ENCODE assay signal across 8 cellular contexts in genomic region chrX:112642349-112642748, GRCh38. TPM values are rescaled to one million over a fixed set of nuclear protein-coding genes. Genes with fewer than 3 reads are reported as not detected.
DNase-seq lines count a peak whose midpoint lies in the region; FAIRE-seq and TF ChIP-seq lines count a peak whose summit lies in the region.

No MANE protein-coding gene starts in this region.

- TF ChIP-seq RAD21 in Ishikawa (IDR thresholded peaks at IDR 0.05; ENCODE audit: low read depth): peak; percentile 58

- in situ Hi-C loops in brain microvascular endothelial cell (cut with HindIII; ENCODE audit: low pct_ligation_motif_present, low sequenced_read_pairs): no loop called here

- H3K4me1 ChIP-seq in small intestine (ENCODE audit: control insufficient read depth in 2 of 2, insufficient read depth in 1 of 2, low read depth in 1 of 2, low read length in 1 of 2): no peaks in the 10 kb centered on the region

- no peaks in the 10 kb centered on the region for H3K27me3 ChIP-seq in brain microvascular endothelial cell (replicated peaks)
- H3K27me3 ChIP-seq in small intestine (ENCODE audit: control insufficient read depth in 2 of 2, insufficient read depth in 2 of 2, low read length in 2 of 2): no peaks in the 10 kb centered on the region

- H3K27ac ChIP-seq in brain microvascular endothelial cell (no peak overlapping the region), small intestine (ENCODE audit: low read depth in 1 of 2, low read length in 1 of 2) (no peak overlapping the region)

- peak; percentile 97 for FAIRE-seq in GM12892 (lab: Jason Lieb, UNC)
- FAIRE-seq in small intestine (lab: Jason Lieb, UNC): peak; percentile 81

- DNase-seq in AG10803 (ENCODE audit: low read depth) (peak; percentile 61), GM12892 (ENCODE audit: insufficient read length) (peak; percentile 13), OCI-M1 (lab: John Stamatoyannopoulos, UW) (peak; percentile 68), brain microvascular endothelial cell (peak; percentile 55), iPS DF 19.7 (ENCODE audit: low read depth, low spot score) (peak; percentile 25), small intestine (peak; percentile 32)
- no peak for DNase-seq in effector CD8-positive, alpha-beta T cell (lab: John Stamatoyannopoulos, UW)

- TF ChIP-seq POLR2A in GM12892 (IDR thresholded peaks at IDR 0.05; ENCODE audit: low read depth, low read length): no peak

- no peak for TF ChIP-seq EP300 in Ishikawa (IDR thresholded peaks at IDR 0.05; ENCODE audit: borderline replicate concordance)

- H3K4me3 ChIP-seq in AG10803 (ENCODE audit: low read length): no peak overlapping the region
- H3K4me3 ChIP-seq in brain microvascular endothelial cell (ENCODE audit: low read depth, low read length): no peak overlapping the region
- H3K4me3 ChIP-seq in small intestine (ENCODE audit: low read depth in 1 of 2, low read length in 2 of 2): no peak overlapping the region

- no peaks in the 10 kb centered on the region for H3K9me3 ChIP-seq in small intestine (ENCODE audit: control insufficient read depth, low read depth)

- TF ChIP-seq CTCF in AG10803 (conservative IDR thresholded peaks at IDR 0.05; ENCODE audit: low read length) (peak; percentile 70), brain microvascular endothelial cell (IDR thresholded peaks at IDR 0.05; ENCODE audit: low read depth, low read length, missing control alignments) (peak; percentile 78)

- H3K36me3 ChIP-seq in brain microvascular endothelial cell (replicated peaks) (no peaks in the 10 kb centered on the region), small intestine (ENCODE audit: control insufficient read depth in 2 of 2, insufficient read depth in 2 of 2, low read length in 2 of 2) (no peaks in the 10 kb centered on the region)

- WGBS in small intestine, 3 donors: 1 to 2% (median 2%) methylated on average over 3 of the region's 3 CpGs

TF ChIP-seq in Ishikawa, 13 proteins besides CTCF, POLR2A, EP300 and RAD21:
- TF ChIP-seq CEBPB (IDR thresholded peaks at IDR 0.05) (no peak), YY1 (IDR thresholded peaks at IDR 0.05; ENCODE audit: low read depth) (no peak), CREB1 (IDR thresholded peaks at IDR 0.05; ENCODE audit: low read depth) (no peak), REST (IDR thresholded peaks at IDR 0.05; ENCODE audit: low read depth) (no peak), EGR1 (IDR thresholded peaks at IDR 0.05) (no peak), ZBTB7A (IDR thresholded peaks at IDR 0.05; ENCODE audit: low read depth) (no peak), USF1 (IDR thresholded peaks at IDR 0.05) (no peak), MAX (IDR thresholded peaks at IDR 0.05) (no peak), NFIC (IDR thresholded peaks at IDR 0.05) (no peak), TCF12 (IDR thresholded peaks at IDR 0.05; ENCODE audit: low read depth) (no peak), TAF1 (IDR thresholded peaks at IDR 0.05; ENCODE audit: low read depth) (no peak), TEAD4 (IDR thresholded peaks at IDR 0.05) (no peak), FOXM1 (IDR thresholded peaks at IDR 0.05; ENCODE audit: borderline replicate concordance, low read depth) (no peak)

RNA-seq across cellular contexts. Expression of gene LHFPL1, which starts 37.4 kb away (rescaled TPM):
- polyA plus RNA-seq in GM12892 (2012; ENCODE audit: missing spikeins): 0.25 TPM
- under 1 TPM in 1 of 3 donors, not detected in 2; 0.13 TPM for polyA plus RNA-seq in small intestine
